ENCODE assay signal across 1 cellular context in the genomic region with DNA sequence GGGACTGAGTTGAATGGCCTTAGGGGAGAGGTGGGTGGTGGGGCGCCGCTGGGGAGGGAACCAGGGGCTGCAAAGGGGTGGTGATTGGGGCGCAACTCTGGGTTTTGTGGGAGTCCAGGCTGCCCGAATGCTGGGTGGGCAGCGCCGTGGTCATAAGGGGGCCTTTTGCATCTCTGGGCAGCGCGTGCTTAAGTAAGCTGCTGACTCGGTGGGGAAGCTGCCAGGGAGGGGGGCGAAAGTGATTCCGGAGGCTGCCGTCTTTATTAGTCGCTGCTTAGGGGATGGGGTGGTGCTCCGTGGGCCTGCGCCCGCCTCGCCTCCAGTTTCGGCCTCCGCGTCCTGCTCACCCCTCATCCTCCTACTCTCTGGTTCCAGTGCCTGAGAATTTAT.
TF ChIP-seq lines count a peak whose summit lies in the region.

No MANE protein-coding gene starts in this region.

TF ChIP-seq in K562, 482 proteins besides CTCF, POLR2A, EP300 and RAD21 (continued from another document and continues in another):
- TF ChIP-seq SAP30 (IDR thresholded peaks at IDR 0.05; ENCODE audit: borderline replicate concordance, insufficient read depth, low read depth, low read length, poor library complexity, severe bottlenecking) (no peak), ZNF124 (CRISPR knock-in tag; IDR thresholded peaks at IDR 0.05) (no peak), ZSCAN29 (IDR thresholded peaks at IDR 0.05) (no peak), FOXA3 (CRISPR knock-in tag; conservative IDR thresholded peaks at IDR 0.05 in 1 of 2, IDR thresholded peaks at IDR 0.05 in 1 of 2) (no peak), HOXB6 (CRISPR knock-in tag; IDR thresholded peaks at IDR 0.05; ENCODE audit: borderline replicate concordance) (no peak), CBX8 (IDR thresholded peaks at IDR 0.05; ENCODE audit: borderline replicate concordance, extremely low read depth, low read depth, low read length, poor library complexity, severe bottlenecking) (no peak), BRD4 (IDR thresholded peaks at IDR 0.05) (no peak), FUS (optimal IDR thresholded peaks at IDR 0.05; ENCODE audit: low read depth, low read length) (no peak), NFRKB (IDR thresholded peaks at IDR 0.05; ENCODE audit: low read depth) (peak; percentile 21; the same call in 1 of the 2 replicates), ZNF778 (CRISPR knock-in tag; IDR thresholded peaks at IDR 0.05) (no peak), TAF1 (IDR thresholded peaks at IDR 0.05; ENCODE audit: control insufficient read depth, extremely low read depth, insufficient read depth, low read length, severe bottlenecking) (no peak), PML (IDR thresholded peaks at IDR 0.05; ENCODE audit: low read length) (no peak), CC2D1A (IDR thresholded peaks at IDR 0.05) (no peak), SP2 (IDR thresholded peaks at IDR 0.05; ENCODE audit: extremely low read depth, low read depth, low read length, poor library complexity, severe bottlenecking) (no peak), E2F3 (CRISPR knock-in tag; IDR thresholded peaks at IDR 0.05) (no peak), ZBTB1 (CRISPR knock-in tag; IDR thresholded peaks at IDR 0.05; ENCODE audit: borderline replicate concordance, low read depth) (no peak), TSC22D4 (tag; IDR thresholded peaks at IDR 0.05) (no peak), ZNF347 (CRISPR knock-in tag; IDR thresholded peaks at IDR 0.05; ENCODE audit: low read depth) (no peak), JUN (IDR thresholded peaks at IDR 0.05; ENCODE audit: borderline replicate concordance, low read depth, low read length) (no peak), JUN (CRISPR knock-in tag; IDR thresholded peaks at IDR 0.05; ENCODE audit: borderline replicate concordance) (0 out of 2 replicates have a peak, but pooled peaks have one; percentile 40), EGR1 (conservative IDR thresholded peaks at IDR 0.05) (peak; percentile 33; the same call in 1 of the 2 replicates), ARID1B (IDR thresholded peaks at IDR 0.05) (no peak), ZEB2 (IDR thresholded peaks at IDR 0.05) (0 out of 2 replicates have a peak, but pooled peaks have one; percentile 37), GATAD2B (IDR thresholded peaks at IDR 0.05; ENCODE audit: borderline replicate concordance) (no peak)
- TF ChIP-seq, protein P1, sequence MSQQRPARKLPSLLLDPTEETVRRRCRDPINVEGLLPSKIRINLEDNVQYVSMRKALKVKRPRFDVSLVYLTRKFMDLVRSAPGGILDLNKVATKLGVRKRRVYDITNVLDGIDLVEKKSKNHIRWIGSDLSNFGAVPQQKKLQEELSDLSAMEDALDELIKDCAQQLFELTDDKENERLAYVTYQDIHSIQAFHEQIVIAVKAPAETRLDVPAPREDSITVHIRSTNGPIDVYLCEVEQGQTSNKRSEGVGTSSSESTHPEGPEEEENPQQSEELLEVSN (IDR thresholded peaks at IDR 0.05; ENCODE audit: borderline replicate concordance in 1 of 2, extremely low read depth in 1 of 2, insufficient read depth in 1 of 2, insufficient read length in 1 of 2, low read depth in 1 of 2, low read length in 1 of 2, poor library complexity in 1 of 2, severe bottlenecking in 1 of 2), result peak in 1 of 2 experiments; percentile 10
- TF ChIP-seq, protein P2, sequence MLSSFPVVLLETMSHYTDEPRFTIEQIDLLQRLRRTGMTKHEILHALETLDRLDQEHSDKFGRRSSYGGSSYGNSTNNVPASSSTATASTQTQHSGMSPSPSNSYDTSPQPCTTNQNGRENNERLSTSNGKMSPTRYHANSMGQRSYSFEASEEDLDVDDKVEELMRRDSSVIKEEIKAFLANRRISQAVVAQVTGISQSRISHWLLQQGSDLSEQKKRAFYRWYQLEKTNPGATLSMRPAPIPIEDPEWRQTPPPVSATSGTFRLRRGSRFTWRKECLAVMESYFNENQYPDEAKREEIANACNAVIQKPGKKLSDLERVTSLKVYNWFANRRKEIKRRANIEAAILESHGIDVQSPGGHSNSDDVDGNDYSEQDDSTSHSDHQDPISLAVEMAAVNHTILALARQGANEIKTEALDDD (IDR thresholded peaks at IDR 0.05), result no peak
- TF ChIP-seq, protein P3, sequence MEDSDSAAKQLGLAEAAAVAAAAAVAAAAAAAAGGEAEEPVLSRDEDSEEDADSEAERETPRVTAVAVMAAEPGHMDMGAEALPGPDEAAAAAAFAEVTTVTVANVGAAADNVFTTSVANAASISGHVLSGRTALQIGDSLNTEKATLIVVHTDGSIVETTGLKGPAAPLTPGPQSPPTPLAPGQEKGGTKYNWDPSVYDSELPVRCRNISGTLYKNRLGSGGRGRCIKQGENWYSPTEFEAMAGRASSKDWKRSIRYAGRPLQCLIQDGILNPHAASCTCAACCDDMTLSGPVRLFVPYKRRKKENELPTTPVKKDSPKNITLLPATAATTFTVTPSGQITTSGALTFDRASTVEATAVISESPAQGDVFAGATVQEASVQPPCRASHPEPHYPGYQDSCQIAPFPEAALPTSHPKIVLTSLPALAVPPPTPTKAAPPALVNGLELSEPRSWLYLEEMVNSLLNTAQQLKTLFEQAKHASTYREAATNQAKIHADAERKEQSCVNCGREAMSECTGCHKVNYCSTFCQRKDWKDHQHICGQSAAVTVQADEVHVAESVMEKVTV (CRISPR knock-in tag; IDR thresholded peaks at IDR 0.05), result no peak
- TF ChIP-seq, protein P4, sequence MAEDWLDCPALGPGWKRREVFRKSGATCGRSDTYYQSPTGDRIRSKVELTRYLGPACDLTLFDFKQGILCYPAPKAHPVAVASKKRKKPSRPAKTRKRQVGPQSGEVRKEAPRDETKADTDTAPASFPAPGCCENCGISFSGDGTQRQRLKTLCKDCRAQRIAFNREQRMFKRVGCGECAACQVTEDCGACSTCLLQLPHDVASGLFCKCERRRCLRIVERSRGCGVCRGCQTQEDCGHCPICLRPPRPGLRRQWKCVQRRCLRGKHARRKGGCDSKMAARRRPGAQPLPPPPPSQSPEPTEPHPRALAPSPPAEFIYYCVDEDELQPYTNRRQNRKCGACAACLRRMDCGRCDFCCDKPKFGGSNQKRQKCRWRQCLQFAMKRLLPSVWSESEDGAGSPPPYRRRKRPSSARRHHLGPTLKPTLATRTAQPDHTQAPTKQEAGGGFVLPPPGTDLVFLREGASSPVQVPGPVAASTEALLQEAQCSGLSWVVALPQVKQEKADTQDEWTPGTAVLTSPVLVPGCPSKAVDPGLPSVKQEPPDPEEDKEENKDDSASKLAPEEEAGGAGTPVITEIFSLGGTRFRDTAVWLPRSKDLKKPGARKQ (CRISPR knock-in tag; IDR thresholded peaks at IDR 0.05), result no peak
- TF ChIP-seq, protein P5, sequence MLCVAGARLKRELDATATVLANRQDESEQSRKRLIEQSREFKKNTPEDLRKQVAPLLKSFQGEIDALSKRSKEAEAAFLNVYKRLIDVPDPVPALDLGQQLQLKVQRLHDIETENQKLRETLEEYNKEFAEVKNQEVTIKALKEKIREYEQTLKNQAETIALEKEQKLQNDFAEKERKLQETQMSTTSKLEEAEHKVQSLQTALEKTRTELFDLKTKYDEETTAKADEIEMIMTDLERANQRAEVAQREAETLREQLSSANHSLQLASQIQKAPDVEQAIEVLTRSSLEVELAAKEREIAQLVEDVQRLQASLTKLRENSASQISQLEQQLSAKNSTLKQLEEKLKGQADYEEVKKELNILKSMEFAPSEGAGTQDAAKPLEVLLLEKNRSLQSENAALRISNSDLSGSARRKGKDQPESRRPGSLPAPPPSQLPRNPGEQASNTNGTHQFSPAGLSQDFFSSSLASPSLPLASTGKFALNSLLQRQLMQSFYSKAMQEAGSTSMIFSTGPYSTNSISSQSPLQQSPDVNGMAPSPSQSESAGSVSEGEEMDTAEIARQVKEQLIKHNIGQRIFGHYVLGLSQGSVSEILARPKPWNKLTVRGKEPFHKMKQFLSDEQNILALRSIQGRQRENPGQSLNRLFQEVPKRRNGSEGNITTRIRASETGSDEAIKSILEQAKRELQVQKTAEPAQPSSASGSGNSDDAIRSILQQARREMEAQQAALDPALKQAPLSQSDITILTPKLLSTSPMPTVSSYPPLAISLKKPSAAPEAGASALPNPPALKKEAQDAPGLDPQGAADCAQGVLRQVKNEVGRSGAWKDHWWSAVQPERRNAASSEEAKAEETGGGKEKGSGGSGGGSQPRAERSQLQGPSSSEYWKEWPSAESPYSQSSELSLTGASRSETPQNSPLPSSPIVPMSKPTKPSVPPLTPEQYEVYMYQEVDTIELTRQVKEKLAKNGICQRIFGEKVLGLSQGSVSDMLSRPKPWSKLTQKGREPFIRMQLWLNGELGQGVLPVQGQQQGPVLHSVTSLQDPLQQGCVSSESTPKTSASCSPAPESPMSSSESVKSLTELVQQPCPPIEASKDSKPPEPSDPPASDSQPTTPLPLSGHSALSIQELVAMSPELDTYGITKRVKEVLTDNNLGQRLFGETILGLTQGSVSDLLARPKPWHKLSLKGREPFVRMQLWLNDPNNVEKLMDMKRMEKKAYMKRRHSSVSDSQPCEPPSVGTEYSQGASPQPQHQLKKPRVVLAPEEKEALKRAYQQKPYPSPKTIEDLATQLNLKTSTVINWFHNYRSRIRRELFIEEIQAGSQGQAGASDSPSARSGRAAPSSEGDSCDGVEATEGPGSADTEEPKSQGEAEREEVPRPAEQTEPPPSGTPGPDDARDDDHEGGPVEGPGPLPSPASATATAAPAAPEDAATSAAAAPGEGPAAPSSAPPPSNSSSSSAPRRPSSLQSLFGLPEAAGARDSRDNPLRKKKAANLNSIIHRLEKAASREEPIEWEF (CRISPR knock-in tag; IDR thresholded peaks at IDR 0.05), result no peak
- TF ChIP-seq, protein P6, sequence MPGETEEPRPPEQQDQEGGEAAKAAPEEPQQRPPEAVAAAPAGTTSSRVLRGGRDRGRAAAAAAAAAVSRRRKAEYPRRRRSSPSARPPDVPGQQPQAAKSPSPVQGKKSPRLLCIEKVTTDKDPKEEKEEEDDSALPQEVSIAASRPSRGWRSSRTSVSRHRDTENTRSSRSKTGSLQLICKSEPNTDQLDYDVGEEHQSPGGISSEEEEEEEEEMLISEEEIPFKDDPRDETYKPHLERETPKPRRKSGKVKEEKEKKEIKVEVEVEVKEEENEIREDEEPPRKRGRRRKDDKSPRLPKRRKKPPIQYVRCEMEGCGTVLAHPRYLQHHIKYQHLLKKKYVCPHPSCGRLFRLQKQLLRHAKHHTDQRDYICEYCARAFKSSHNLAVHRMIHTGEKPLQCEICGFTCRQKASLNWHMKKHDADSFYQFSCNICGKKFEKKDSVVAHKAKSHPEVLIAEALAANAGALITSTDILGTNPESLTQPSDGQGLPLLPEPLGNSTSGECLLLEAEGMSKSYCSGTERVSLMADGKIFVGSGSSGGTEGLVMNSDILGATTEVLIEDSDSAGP (CRISPR knock-in tag; IDR thresholded peaks at IDR 0.05), result no peak
- TF ChIP-seq, protein P7, sequence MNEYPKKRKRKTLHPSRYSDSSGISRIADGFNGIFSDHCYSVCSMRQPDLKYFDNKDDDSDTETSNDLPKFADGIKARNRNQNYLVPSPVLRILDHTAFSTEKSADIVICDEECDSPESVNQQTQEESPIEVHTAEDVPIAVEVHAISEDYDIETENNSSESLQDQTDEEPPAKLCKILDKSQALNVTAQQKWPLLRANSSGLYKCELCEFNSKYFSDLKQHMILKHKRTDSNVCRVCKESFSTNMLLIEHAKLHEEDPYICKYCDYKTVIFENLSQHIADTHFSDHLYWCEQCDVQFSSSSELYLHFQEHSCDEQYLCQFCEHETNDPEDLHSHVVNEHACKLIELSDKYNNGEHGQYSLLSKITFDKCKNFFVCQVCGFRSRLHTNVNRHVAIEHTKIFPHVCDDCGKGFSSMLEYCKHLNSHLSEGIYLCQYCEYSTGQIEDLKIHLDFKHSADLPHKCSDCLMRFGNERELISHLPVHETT (CRISPR knock-in tag; conservative IDR thresholded peaks at IDR 0.05 in 1 of 2, IDR thresholded peaks at IDR 0.05 in 1 of 2), result no peak
- TF ChIP-seq, protein P8, sequence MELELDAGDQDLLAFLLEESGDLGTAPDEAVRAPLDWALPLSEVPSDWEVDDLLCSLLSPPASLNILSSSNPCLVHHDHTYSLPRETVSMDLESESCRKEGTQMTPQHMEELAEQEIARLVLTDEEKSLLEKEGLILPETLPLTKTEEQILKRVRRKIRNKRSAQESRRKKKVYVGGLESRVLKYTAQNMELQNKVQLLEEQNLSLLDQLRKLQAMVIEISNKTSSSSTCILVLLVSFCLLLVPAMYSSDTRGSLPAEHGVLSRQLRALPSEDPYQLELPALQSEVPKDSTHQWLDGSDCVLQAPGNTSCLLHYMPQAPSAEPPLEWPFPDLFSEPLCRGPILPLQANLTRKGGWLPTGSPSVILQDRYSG (tag; conservative IDR thresholded peaks at IDR 0.05; ENCODE audit: low read depth), result no peak
- TF ChIP-seq, protein P9, sequence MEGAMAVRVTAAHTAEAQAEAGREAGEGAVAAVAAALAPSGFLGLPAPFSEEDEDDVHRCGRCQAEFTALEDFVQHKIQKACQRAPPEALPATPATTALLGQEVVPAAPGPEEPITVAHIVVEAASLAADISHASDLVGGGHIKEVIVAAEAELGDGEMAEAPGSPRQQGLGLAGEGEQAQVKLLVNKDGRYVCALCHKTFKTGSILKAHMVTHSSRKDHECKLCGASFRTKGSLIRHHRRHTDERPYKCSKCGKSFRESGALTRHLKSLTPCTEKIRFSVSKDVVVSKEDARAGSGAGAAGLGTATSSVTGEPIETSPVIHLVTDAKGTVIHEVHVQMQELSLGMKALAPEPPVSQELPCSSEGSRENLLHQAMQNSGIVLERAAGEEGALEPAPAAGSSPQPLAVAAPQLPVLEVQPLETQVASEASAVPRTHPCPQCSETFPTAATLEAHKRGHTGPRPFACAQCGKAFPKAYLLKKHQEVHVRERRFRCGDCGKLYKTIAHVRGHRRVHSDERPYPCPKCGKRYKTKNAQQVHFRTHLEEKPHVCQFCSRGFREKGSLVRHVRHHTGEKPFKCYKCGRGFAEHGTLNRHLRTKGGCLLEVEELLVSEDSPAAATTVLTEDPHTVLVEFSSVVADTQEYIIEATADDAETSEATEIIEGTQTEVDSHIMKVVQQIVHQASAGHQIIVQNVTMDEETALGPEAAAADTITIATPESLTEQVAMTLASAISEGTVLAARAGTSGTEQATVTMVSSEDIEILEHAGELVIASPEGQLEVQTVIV (CRISPR knock-in tag; IDR thresholded peaks at IDR 0.05; ENCODE audit: borderline replicate concordance), result no peak
- TF ChIP-seq, protein P10, sequence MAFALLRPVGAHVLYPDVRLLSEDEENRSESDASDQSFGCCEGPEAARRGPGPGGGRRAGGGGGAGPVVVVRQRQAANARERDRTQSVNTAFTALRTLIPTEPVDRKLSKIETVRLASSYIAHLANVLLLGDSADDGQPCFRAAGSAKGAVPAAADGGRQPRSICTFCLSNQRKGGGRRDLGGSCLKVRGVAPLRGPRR (CRISPR knock-in tag; IDR thresholded peaks at IDR 0.05), result no peak
- TF ChIP-seq, protein P11, sequence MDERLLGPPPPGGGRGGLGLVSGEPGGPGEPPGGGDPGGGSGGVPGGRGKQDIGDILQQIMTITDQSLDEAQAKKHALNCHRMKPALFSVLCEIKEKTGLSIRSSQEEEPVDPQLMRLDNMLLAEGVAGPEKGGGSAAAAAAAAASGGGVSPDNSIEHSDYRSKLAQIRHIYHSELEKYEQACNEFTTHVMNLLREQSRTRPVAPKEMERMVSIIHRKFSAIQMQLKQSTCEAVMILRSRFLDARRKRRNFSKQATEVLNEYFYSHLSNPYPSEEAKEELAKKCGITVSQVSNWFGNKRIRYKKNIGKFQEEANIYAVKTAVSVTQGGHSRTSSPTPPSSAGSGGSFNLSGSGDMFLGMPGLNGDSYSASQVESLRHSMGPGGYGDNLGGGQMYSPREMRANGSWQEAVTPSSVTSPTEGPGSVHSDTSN (CRISPR knock-in tag; IDR thresholded peaks at IDR 0.05; ENCODE audit: low read depth), result no peak
- TF ChIP-seq, protein P11 (tag; conservative IDR thresholded peaks at IDR 0.05; ENCODE audit: low read depth), result no peak
